In genomic region chr11:73779084-73779902, GRCh38 we compare ENCODE assay signal across 8 cellular contexts. TPM values are rescaled to one million over a fixed set of nuclear protein-coding genes. Genes with fewer than 3 reads are reported as not detected.
DNase-seq lines count a peak whose midpoint lies in the region; ATAC-seq, FAIRE-seq and TF ChIP-seq lines count a peak whose summit lies in the region.

No MANE protein-coding gene starts in this region.

- H3K4me1 ChIP-seq in small intestine (ENCODE audit: control insufficient read depth in 2 of 2, insufficient read depth in 1 of 2, low read depth in 1 of 2, low read length in 1 of 2): peaks cover 0 to 3% of the 10 kb centered on the region in 2 donors

- H3K27ac ChIP-seq in small intestine (ENCODE audit: low read depth in 1 of 2, low read length in 1 of 2): peak overlapping the region; percentile 92 to 99

- H3K4me3 ChIP-seq in WI38 (ENCODE audit: low read depth, low read length) (peak overlapping the region; percentile 60), bronchial epithelial cell (ENCODE audit: low read depth, low read length) (peak overlapping the region; percentile 53), small intestine (ENCODE audit: low read depth in 1 of 2, low read length in 2 of 2) (peak overlapping the region; percentile 43 to 58)

- H3K27me3 ChIP-seq in bronchial epithelial cell (ENCODE audit: control insufficient read depth, insufficient read depth, low read length) (no peaks in the 10 kb centered on the region), small intestine (ENCODE audit: control insufficient read depth in 2 of 2, insufficient read depth in 2 of 2, low read length in 2 of 2) (no peaks in the 10 kb centered on the region)

- H3K36me3 ChIP-seq in bronchial epithelial cell (ENCODE audit: control insufficient read depth, insufficient read depth, low read length) (no peaks in the 10 kb centered on the region), small intestine (ENCODE audit: control insufficient read depth in 2 of 2, insufficient read depth in 2 of 2, low read length in 2 of 2) (no peaks in the 10 kb centered on the region)

- peak; percentile 98 for DNase-seq in AG08395 (ENCODE audit: low spot score)
- peak; percentile 99 for DNase-seq in NCI-H2227 (lab: John Stamatoyannopoulos, UW; ENCODE audit: unreplicated experiment)
- peak; percentile 95 for DNase-seq in bronchial epithelial cell (ENCODE audit: low read depth)
- peak; percentile 96 for DNase-seq in iPS-NIHi11 (ENCODE audit: low spot score)
- peak; percentile 99 for DNase-seq in small intestine

- 0 to 1% (median 0%) methylated on average over 28 to 30 of the region's 30 CpGs for WGBS in small intestine, 3 donors

- TF ChIP-seq CTCF in WI38 (IDR thresholded peaks at IDR 0.05; ENCODE audit: low read depth, low read length) (no peak), bronchial epithelial cell (IDR thresholded peaks at IDR 0.05; ENCODE audit: insufficient read depth, low read length, severe bottlenecking) (no peak)

- FAIRE-seq in bronchial epithelial cell (lab: Jason Lieb, UNC) (no peak), small intestine (lab: Jason Lieb, UNC) (no peak)

- no peaks in the 10 kb centered on the region for H3K9me3 ChIP-seq in small intestine (ENCODE audit: control insufficient read depth, low read depth)

- peak; percentile 97 for ATAC-seq in GM18909 (IDR thresholded peaks at IDR 0.05; ENCODE audit: poor library complexity, unreplicated experiment)
- ATAC-seq in HG03159 (IDR thresholded peaks at IDR 0.05; ENCODE audit: unreplicated experiment): peak; percentile 97

RNA-seq across cellular contexts. Expression of gene MRPL48, which starts 8.4 kb away (rescaled TPM):
- total RNA-seq in bronchial epithelial cell: 37.1 and 49.3 TPM in 2 replicates
- 10 to 100 TPM; 38.9 to 74.3 (median 66.7) TPM for polyA plus RNA-seq in small intestine

RNA-seq across cellular contexts. Expression of gene RAB6A, which starts 18.4 kb away (rescaled TPM):
- total RNA-seq in bronchial epithelial cell: 237 and 297 TPM in 2 replicates
- polyA plus RNA-seq in small intestine: 100 to 1,000 TPM in 1 of 3 donors, 10 to 100 TPM in 2; 71.8 to 127 (median 93.8) TPM

Comparison
In these comparisons a context has a peak if more than half of its experiments do, and no peak if none do; other contexts are left out.
1. Peak in every context shown above with its lines: DNase-seq, ATAC-seq, H3K4me3 ChIP-seq and H3K27ac ChIP-seq.